In genomic region chr16:19926449-19927390, GRCh38 we compare ENCODE assay signal across 2 cellular contexts.
TF ChIP-seq lines count a peak whose summit lies in the region.

No MANE protein-coding gene starts in this region.

TF ChIP-seq in HepG2, 621 proteins besides CTCF, POLR2A, EP300 and RAD21 (continued from another document and continues in another):
- TF ChIP-seq, protein P1, sequence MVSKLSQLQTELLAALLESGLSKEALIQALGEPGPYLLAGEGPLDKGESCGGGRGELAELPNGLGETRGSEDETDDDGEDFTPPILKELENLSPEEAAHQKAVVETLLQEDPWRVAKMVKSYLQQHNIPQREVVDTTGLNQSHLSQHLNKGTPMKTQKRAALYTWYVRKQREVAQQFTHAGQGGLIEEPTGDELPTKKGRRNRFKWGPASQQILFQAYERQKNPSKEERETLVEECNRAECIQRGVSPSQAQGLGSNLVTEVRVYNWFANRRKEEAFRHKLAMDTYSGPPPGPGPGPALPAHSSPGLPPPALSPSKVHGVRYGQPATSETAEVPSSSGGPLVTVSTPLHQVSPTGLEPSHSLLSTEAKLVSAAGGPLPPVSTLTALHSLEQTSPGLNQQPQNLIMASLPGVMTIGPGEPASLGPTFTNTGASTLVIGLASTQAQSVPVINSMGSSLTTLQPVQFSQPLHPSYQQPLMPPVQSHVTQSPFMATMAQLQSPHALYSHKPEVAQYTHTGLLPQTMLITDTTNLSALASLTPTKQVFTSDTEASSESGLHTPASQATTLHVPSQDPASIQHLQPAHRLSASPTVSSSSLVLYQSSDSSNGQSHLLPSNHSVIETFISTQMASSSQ (IDR thresholded peaks at IDR 0.05; ENCODE audit: low read depth): 0 out of 2 replicates have a peak, but pooled peaks have one; percentile 56
- TF ChIP-seq, protein P1 (CRISPR knock-in tag; IDR thresholded peaks at IDR 0.05; ENCODE audit: borderline replicate concordance): no peak; the same call in 1 of the 2 replicates
- 0 out of 2 replicates have a peak, but pooled peaks have one; percentile 61 for TF ChIP-seq ZNF136 (CRISPR knock-in tag; IDR thresholded peaks at IDR 0.05; ENCODE audit: low read depth)
- TF ChIP-seq FOXK1 (CRISPR knock-in tag; IDR thresholded peaks at IDR 0.05; ENCODE audit: borderline replicate concordance, low read depth): no peak; the same call in 1 of the 2 replicates
- peak; percentile 66; the same call in 1 of the 2 replicates for TF ChIP-seq ETV5 (CRISPR knock-in tag; IDR thresholded peaks at IDR 0.05; ENCODE audit: borderline replicate concordance)
- TF ChIP-seq ZNF883 (CRISPR knock-in tag; IDR thresholded peaks at IDR 0.05; ENCODE audit: not compliant biosample characterization): no peak
- TF ChIP-seq SRSF9 (IDR thresholded peaks at IDR 0.05; ENCODE audit: borderline replicate concordance, insufficient read depth, low read depth, low read length, poor library complexity, severe bottlenecking): no peak
- no peak for TF ChIP-seq CEBPG (CRISPR knock-in tag; IDR thresholded peaks at IDR 0.05)
- no peak for TF ChIP-seq ZNF790 (CRISPR knock-in tag; IDR thresholded peaks at IDR 0.05; ENCODE audit: borderline replicate concordance)
- TF ChIP-seq, protein P2, sequence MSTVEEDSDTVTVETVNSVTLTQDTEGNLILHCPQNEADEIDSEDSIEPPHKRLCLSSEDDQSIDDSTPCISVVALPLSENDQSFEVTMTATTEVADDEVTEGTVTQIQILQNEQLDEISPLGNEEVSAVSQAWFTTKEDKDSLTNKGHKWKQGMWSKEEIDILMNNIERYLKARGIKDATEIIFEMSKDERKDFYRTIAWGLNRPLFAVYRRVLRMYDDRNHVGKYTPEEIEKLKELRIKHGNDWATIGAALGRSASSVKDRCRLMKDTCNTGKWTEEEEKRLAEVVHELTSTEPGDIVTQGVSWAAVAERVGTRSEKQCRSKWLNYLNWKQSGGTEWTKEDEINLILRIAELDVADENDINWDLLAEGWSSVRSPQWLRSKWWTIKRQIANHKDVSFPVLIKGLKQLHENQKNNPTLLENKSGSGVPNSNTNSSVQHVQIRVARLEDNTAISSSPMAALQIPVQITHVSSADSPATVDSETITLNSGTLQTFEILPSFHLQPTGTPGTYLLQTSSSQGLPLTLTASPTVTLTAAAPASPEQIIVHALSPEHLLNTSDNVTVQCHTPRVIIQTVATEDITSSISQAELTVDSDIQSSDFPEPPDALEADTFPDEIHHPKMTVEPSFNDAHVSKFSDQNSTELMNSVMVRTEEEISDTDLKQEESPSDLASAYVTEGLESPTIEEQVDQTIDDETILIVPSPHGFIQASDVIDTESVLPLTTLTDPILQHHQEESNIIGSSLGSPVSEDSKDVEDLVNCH (CRISPR knock-in tag; IDR thresholded peaks at IDR 0.05): no peak
- TF ChIP-seq ZNF713 (CRISPR knock-in tag; IDR thresholded peaks at IDR 0.05): no peak
- no peak for TF ChIP-seq YY1 (IDR thresholded peaks at IDR 0.05; ENCODE audit: insufficient read depth, insufficient replicate concordance, low read depth, low read length)
- no peak for TF ChIP-seq ZNF33B (CRISPR knock-in tag; IDR thresholded peaks at IDR 0.05)
- no peak for TF ChIP-seq MLXIP (CRISPR knock-in tag; IDR thresholded peaks at IDR 0.05; ENCODE audit: borderline replicate concordance)
- TF ChIP-seq NR0B2 (CRISPR knock-in tag; IDR thresholded peaks at IDR 0.05): no peak
- TF ChIP-seq RBFOX2 (IDR thresholded peaks at IDR 0.05; ENCODE audit: low read depth, low read length): no peak

TF ChIP-seq in SK-N-SH treated with all-trans-retinoic acid at 6 μM for 48 hours, 23 proteins besides CTCF, POLR2A, EP300 and RAD21 (continued from another document):
- TF ChIP-seq, protein P3, sequence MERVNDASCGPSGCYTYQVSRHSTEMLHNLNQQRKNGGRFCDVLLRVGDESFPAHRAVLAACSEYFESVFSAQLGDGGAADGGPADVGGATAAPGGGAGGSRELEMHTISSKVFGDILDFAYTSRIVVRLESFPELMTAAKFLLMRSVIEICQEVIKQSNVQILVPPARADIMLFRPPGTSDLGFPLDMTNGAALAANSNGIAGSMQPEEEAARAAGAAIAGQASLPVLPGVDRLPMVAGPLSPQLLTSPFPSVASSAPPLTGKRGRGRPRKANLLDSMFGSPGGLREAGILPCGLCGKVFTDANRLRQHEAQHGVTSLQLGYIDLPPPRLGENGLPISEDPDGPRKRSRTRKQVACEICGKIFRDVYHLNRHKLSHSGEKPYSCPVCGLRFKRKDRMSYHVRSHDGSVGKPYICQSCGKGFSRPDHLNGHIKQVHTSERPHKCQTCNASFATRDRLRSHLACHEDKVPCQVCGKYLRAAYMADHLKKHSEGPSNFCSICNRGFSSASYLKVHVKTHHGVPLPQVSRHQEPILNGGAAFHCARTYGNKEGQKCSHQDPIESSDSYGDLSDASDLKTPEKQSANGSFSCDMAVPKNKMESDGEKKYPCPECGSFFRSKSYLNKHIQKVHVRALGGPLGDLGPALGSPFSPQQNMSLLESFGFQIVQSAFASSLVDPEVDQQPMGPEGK (CRISPR knock-in tag; IDR thresholded peaks at IDR 0.05; ENCODE audit: borderline replicate concordance): no peak
- TF ChIP-seq ZFP30 (CRISPR knock-in tag; IDR thresholded peaks at IDR 0.05): no peak
- no peak for TF ChIP-seq ESRRG (CRISPR knock-in tag; IDR thresholded peaks at IDR 0.05)
- no peak for TF ChIP-seq TSHZ2 (CRISPR knock-in tag; IDR thresholded peaks at IDR 0.05)
- no peak for TF ChIP-seq TCF4 (CRISPR knock-in tag; IDR thresholded peaks at IDR 0.05; ENCODE audit: borderline replicate concordance)
- no peak for TF ChIP-seq PPARA (CRISPR knock-in tag; IDR thresholded peaks at IDR 0.05; ENCODE audit: borderline replicate concordance)
- no peak for TF ChIP-seq ZC3H10 (CRISPR knock-in tag; IDR thresholded peaks at IDR 0.05)
- no peak for TF ChIP-seq CREB5 (CRISPR knock-in tag; IDR thresholded peaks at IDR 0.05; ENCODE audit: low read depth)
- TF ChIP-seq SNAI2 (CRISPR knock-in tag; IDR thresholded peaks at IDR 0.05): no peak
- TF ChIP-seq ZNF70 (CRISPR knock-in tag; IDR thresholded peaks at IDR 0.05): no peak
- no peak for TF ChIP-seq ARNTL (CRISPR knock-in tag; IDR thresholded peaks at IDR 0.05; ENCODE audit: borderline replicate concordance, low read depth)
- TF ChIP-seq, protein P4, sequence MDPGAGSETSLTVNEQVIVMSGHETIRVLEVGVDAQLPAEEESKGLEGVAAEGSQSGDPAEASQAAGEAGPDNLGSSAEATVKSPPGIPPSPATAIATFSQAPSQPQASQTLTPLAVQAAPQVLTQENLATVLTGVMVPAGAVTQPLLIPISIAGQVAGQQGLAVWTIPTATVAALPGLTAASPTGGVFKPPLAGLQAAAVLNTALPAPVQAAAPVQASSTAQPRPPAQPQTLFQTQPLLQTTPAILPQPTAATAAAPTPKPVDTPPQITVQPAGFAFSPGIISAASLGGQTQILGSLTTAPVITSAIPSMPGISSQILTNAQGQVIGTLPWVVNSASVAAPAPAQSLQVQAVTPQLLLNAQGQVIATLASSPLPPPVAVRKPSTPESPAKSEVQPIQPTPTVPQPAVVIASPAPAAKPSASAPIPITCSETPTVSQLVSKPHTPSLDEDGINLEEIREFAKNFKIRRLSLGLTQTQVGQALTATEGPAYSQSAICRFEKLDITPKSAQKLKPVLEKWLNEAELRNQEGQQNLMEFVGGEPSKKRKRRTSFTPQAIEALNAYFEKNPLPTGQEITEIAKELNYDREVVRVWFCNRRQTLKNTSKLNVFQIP (CRISPR knock-in tag; IDR thresholded peaks at IDR 0.05; ENCODE audit: borderline replicate concordance, low read depth): no peak
- TF ChIP-seq ISL1 (CRISPR knock-in tag; IDR thresholded peaks at IDR 0.05): no peak
- no peak for TF ChIP-seq ZFP3 (CRISPR knock-in tag; IDR thresholded peaks at IDR 0.05)
